7 cellular contexts compared by ENCODE assay signal in the genomic region with DNA sequence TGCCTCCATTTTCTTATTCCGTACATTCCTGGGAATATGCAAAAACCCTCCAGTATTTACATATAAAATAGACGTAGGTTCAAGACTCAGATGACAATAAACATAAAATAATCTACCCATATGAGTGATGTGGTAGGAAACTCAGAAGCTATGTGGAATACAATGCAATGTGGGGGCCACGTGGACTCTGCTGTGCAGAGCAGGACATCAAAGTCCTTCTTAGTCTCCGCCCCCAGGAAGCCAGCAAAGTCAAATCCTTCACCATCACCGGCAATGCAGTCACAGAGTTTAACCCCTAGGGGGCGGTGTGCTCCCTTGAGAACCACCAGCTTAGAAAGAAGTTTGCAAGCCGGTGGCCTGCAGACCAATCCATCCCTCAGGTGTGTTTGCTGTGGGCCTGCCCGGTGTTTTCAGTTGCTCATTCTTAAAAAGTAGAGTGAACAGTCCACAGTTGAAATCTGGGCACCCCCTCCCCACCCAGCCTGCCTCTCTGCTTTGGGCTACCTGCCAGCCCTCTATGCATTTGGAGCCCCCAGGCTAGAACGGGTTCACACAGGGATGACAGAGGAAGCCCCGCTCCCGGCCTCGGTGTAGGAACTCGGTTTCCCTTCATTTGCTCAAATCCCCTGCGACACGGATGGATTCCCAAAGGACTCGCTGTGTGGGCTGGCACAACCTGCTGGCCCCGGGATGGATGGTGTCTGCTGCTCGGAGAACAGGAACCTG. TPM values are rescaled to one million over a fixed set of nuclear protein-coding genes. Genes with fewer than 3 reads are reported as not detected.
DNase-seq lines count a peak whose midpoint lies in the region; ATAC-seq and TF ChIP-seq lines count a peak whose summit lies in the region.

No MANE protein-coding gene starts in this region.

- POLR2A ChIA-PET in activated naive CD8-positive, alpha-beta T cell treated with anti-CD3 and anti-CD28 coated beads, Interleukin-2, amount 10 ng/mL, durations not matched to agents 7 days and 5 days (lab: Charles Lee), result interaction anchor here (0.6 kb wide), 1 partner anchor 113 kb away, joined by 4 read pairs; no protein-coding TSS in a partner anchor

- H3K4me1 Mint-ChIP-seq in activated naive CD8-positive, alpha-beta T cell treated with anti-CD3 and anti-CD28 coated beads, Interleukin-2, amount 10 ng/mL, durations not matched to agents 7 days and 5 days, result peaks cover 47% of the 10 kb centered on the region

- H3K9me3 ChIP-seq in SU-DHL-6 (ENCODE audit: insufficient read depth, low read length) (no peaks in the 10 kb centered on the region), cardiac muscle cell (ENCODE audit: low read depth) (no peaks in the 10 kb centered on the region)

- TF ChIP-seq CTCF in GM12875 (IDR thresholded peaks at IDR 0.05; ENCODE audit: borderline replicate concordance, insufficient read depth, low read depth, low read length), result peak; percentile 88
- TF ChIP-seq CTCF in SU-DHL-6 (IDR thresholded peaks at IDR 0.05; ENCODE audit: insufficient read depth, low read length, poor library complexity, severe bottlenecking), result peak; percentile 80
- TF ChIP-seq CTCF in cardiac muscle cell (IDR thresholded peaks at IDR 0.05; ENCODE audit: low read depth, low read length), result peak; percentile 92

- no peak overlapping the region for H3K27ac ChIP-seq in SU-DHL-6 (ENCODE audit: low read depth, low read length)
- H3K27ac ChIP-seq in cardiac muscle cell, result no peak overlapping the region

- H3K9ac ChIP-seq in SU-DHL-6 (ENCODE audit: low read length), result no peak overlapping the region

- H3K9me3 Mint-ChIP-seq in activated naive CD8-positive, alpha-beta T cell treated with anti-CD3 and anti-CD28 coated beads, Interleukin-2, amount 10 ng/mL, durations not matched to agents 7 days and 5 days, result no peaks in the 10 kb centered on the region

- H3K27me3 ChIP-seq in SU-DHL-6 (ENCODE audit: low read length), result no peaks in the 10 kb centered on the region
- no peaks in the 10 kb centered on the region for H3K27me3 ChIP-seq in cardiac muscle cell

- H3K36me3 Mint-ChIP-seq in activated naive CD8-positive, alpha-beta T cell treated with anti-CD3 and anti-CD28 coated beads, Interleukin-2, amount 10 ng/mL, durations not matched to agents 7 days and 5 days, result peaks cover 15% of the 10 kb centered on the region

- H2AFZ ChIP-seq in SU-DHL-6 (ENCODE audit: low read depth, low read length, severe bottlenecking), result peak overlapping the region; percentile 55

- no peak overlapping the region for H3K4me3 Mint-ChIP-seq in activated naive CD8-positive, alpha-beta T cell treated with anti-CD3 and anti-CD28 coated beads, Interleukin-2, amount 10 ng/mL, durations not matched to agents 7 days and 5 days

- H3K79me2 ChIP-seq in SU-DHL-6 (ENCODE audit: insufficient read depth, low read length), result no peaks in the 10 kb centered on the region

- peak overlapping the region; percentile 24 for H3K27ac Mint-ChIP-seq in activated naive CD8-positive, alpha-beta T cell treated with anti-CD3 and anti-CD28 coated beads, Interleukin-2, amount 10 ng/mL, durations not matched to agents 7 days and 5 days

- H3K4me2 ChIP-seq in SU-DHL-6 (ENCODE audit: low read depth, low read length, poor library complexity, severe bottlenecking), result peak overlapping the region; percentile 14

- H3F3A ChIP-seq in SU-DHL-6 (ENCODE audit: insufficient read depth), result no peaks in the 10 kb centered on the region

- H4K20me1 ChIP-seq in SU-DHL-6 (ENCODE audit: low read depth, low read length), result no peaks in the 10 kb centered on the region

- peak; percentile 52 for ATAC-seq in activated naive CD8-positive, alpha-beta T cell treated with anti-CD3 and anti-CD28 coated beads, Interleukin-2, amount 10 ng/mL, durations not matched to agents 7 days and 5 days (ENCODE audit: low read depth)
- ATAC-seq in HG02588 (IDR thresholded peaks at IDR 0.05; ENCODE audit: unreplicated experiment), result no peak

- no peaks in the 10 kb centered on the region for H3K9me2 ChIP-seq in SU-DHL-6 (replicated peaks; ENCODE audit: insufficient read depth, low read length)

- H3K27me3 Mint-ChIP-seq in activated naive CD8-positive, alpha-beta T cell treated with anti-CD3 and anti-CD28 coated beads, Interleukin-2, amount 10 ng/mL, durations not matched to agents 7 days and 5 days, result peaks cover 2% of the 10 kb centered on the region

- no peaks in the 10 kb centered on the region for H3K4me1 ChIP-seq in cardiac muscle cell (ENCODE audit: low read depth)

- DNase-seq in NCI-H1048 (lab: John Stamatoyannopoulos, UW), result peak; percentile 77
- peak; percentile 78 for DNase-seq in activated naive CD8-positive, alpha-beta T cell treated with anti-CD3 and anti-CD28 coated beads, Interleukin-2, amount 10 ng/mL, durations not matched to agents 7 days and 5 days
- peak; percentile 86 to 92 for DNase-seq in cardiac muscle cell (ENCODE audit: low read depth in 1 of 2, low spot score in 1 of 2)
- peak; percentile 63 for DNase-seq in pulmonary artery endothelial cell (ENCODE audit: low read depth, low spot score)

- H3K4me3 ChIP-seq in GM12875 (ENCODE audit: low read depth, low read length) (no peak overlapping the region), SU-DHL-6 (ENCODE audit: insufficient read depth, low read length, poor library complexity, severe bottlenecking) (no peak overlapping the region), cardiac muscle cell (no peak overlapping the region)

- no peaks in the 10 kb centered on the region for H3K36me3 ChIP-seq in SU-DHL-6 (ENCODE audit: low read length)
- no peaks in the 10 kb centered on the region for H3K36me3 ChIP-seq in cardiac muscle cell

RNA-seq across cellular contexts. Expression of gene SULF2, which starts 59.9 kb away (rescaled TPM):
- 1 to 10 TPM in 1 of 2 experiments, under 1 TPM in 1; 0.68 to 1.2 TPM for total RNA-seq in activated naive CD8-positive, alpha-beta T cell treated with anti-CD3 and anti-CD28 coated beads, Interleukin-2, amount 10 ng/mL, durations not matched to agents 7 days and 5 days
- total RNA-seq in cardiac muscle cell, result 4.2 and 12.0 TPM in 2 replicates
- 2.8 and 9.6 TPM in 2 replicates for polyA plus RNA-seq in cardiac muscle cell
- total RNA-seq in pulmonary artery endothelial cell, result 64.6 and 120 TPM in 2 replicates
